ENCODE assay signal across 10 cellular contexts in the genomic region with DNA sequence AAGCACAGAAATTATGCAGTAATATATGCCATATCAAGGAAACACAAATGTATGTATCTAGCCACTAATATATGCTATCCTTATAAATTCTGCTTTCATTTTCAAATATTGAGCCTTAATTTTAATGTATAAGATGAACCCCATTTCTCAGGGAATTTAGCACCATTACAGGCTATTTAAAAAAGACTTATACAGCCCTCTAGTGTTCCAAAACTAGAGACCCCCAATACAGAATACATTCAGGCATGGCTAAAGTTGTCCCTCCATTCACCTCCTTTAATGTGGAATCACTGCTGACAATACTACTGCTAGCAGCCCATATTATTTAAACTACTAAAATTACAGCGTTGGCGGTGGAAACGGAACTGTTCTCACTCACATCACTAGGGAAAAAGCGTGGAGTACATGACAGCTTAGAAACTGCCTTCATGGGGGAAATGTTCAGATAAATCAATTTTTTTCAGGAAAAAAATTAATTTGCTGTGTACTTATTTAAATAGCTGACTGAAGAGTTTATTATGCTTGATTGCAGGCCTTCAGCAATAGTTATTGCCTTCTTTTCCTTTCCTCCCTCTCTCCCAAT.
DNase-seq lines count a peak whose midpoint lies in the region; ATAC-seq and TF ChIP-seq lines count a peak whose summit lies in the region.
"Had no signal": no experiment of that assay in that cellular context is flagged by ENCODE, and none has a peak within 500 bp of the region (broad histone marks: within the 10 kb centered on the region; RNA-seq: fewer than 3 reads in every experiment).

No MANE protein-coding gene starts in this region.

- H3F3A ChIP-seq in PC-9 (ENCODE audit: insufficient read depth, low read depth) = no peaks in the 10 kb centered on the region

- H3K9me2 ChIP-seq in PC-9 (ENCODE audit: insufficient read depth) = no peaks in the 10 kb centered on the region

- intact Hi-C loops in PC-9 (cut with micrococcal nuclease; ENCODE audit: unreplicated experiment) = loop anchor here (5.0 kb wide), 1 partner anchor 548 kb away; no protein-coding TSS in a partner anchor

- CTCF ChIA-PET in PC-9 (lab: Charles Lee) = no interaction called here

- no peak overlapping the region for H3K27ac ChIP-seq in osteoblast (ENCODE audit: low read depth, low read length)
- no peak overlapping the region for H3K27ac ChIP-seq in effector memory CD4-positive, alpha-beta T cell (ENCODE audit: insufficient read depth, low read length, poor library complexity, severe bottlenecking)
- no peak overlapping the region for H3K27ac ChIP-seq in PC-9
- H3K27ac ChIP-seq: KMS-11, thoracic aorta had no signal

- peak; percentile 9; the same call in 1 of the 2 replicates for TF ChIP-seq CTCF in GM12874 (IDR thresholded peaks at IDR 0.05; ENCODE audit: insufficient read depth, low read depth, low read length)
- TF ChIP-seq CTCF in osteoblast (IDR thresholded peaks at IDR 0.05; ENCODE audit: extremely low read depth, low read depth, low read length) = peak; percentile 37
- no peak for TF ChIP-seq CTCF in PC-9 (conservative IDR thresholded peaks at IDR 0.05)

- POLR2A ChIA-PET in PC-9 (lab: Charles Lee; ENCODE audit: unreplicated experiment) = no interaction called here

- H3K9me3 ChIP-seq in endocrine pancreas (ENCODE audit: control insufficient read depth, low read length) = no peaks in the 10 kb centered on the region
- H3K9me3 ChIP-seq in osteoblast (ENCODE audit: low read depth, low read length) = peaks cover 4% of the 10 kb centered on the region
- H3K9me3 ChIP-seq in effector memory CD4-positive, alpha-beta T cell (ENCODE audit: control insufficient read depth, low read length) = no peaks in the 10 kb centered on the region
- no peaks in the 10 kb centered on the region for H3K9me3 ChIP-seq in PC-9 (ENCODE audit: insufficient read depth, low read depth)
- H3K9me3 ChIP-seq: thoracic aorta had no signal

- H3K79me2 ChIP-seq in osteoblast (ENCODE audit: insufficient read depth, low read length) = no peaks in the 10 kb centered on the region
- no peaks in the 10 kb centered on the region for H3K79me2 ChIP-seq in PC-9 (ENCODE audit: low read depth)

- peaks cover 5% of the 10 kb centered on the region for H3K4me1 ChIP-seq in endocrine pancreas (ENCODE audit: control insufficient read depth, insufficient read depth, low read length)
- no peaks in the 10 kb centered on the region for H3K4me1 ChIP-seq in osteoblast (ENCODE audit: insufficient read depth, low read length)
- no peaks in the 10 kb centered on the region for H3K4me1 ChIP-seq in effector memory CD4-positive, alpha-beta T cell (ENCODE audit: control insufficient read depth, insufficient read depth, low read length, poor library complexity, severe bottlenecking)
- no peaks in the 10 kb centered on the region for H3K4me1 ChIP-seq in PC-9 (replicated peaks; ENCODE audit: insufficient read depth)

- no peak for ATAC-seq in GM21447 (IDR thresholded peaks at IDR 0.05; ENCODE audit: unreplicated experiment)

- H4K20me1 ChIP-seq in osteoblast (ENCODE audit: insufficient read depth, low read length) = no peaks in the 10 kb centered on the region
- H4K20me1 ChIP-seq in PC-9 (ENCODE audit: insufficient read depth) = no peaks in the 10 kb centered on the region

- H3K27me3 ChIP-seq in endocrine pancreas (ENCODE audit: control insufficient read depth, insufficient read depth, low read length) (no peaks in the 10 kb centered on the region), osteoblast (ENCODE audit: insufficient read depth, low read length) (no peaks in the 10 kb centered on the region), PC-9 (ENCODE audit: insufficient read depth, low read depth) (no peaks in the 10 kb centered on the region)
- H3K27me3 ChIP-seq in effector memory CD4-positive, alpha-beta T cell (replicated peaks; ENCODE audit: control insufficient read depth, insufficient read depth, low read length, poor library complexity, severe bottlenecking) = no peaks in the 10 kb centered on the region

- DNase-seq in NCI-H2227 (lab: John Stamatoyannopoulos, UW; ENCODE audit: unreplicated experiment) = peak; percentile 19
- no peak for DNase-seq in osteoblast (ENCODE audit: insufficient read length, low spot score, missing footprints)
- DNase-seq in effector memory CD4-positive, alpha-beta T cell = no peak
- DNase-seq in PC-9 = no peak
- DNase-seq: activated CD4-positive, alpha-beta T cell treated with anti-CD3 and anti-CD28 coated beads, Interleukin-2, amount 10 ng/mL, durations not matched to agents 24 days and 14 days had no signal

- H3K4me3 ChIP-seq in endocrine pancreas (ENCODE audit: control insufficient read depth, insufficient read depth, low read length) (peak overlapping the region; percentile 35), osteoblast (ENCODE audit: insufficient read depth, low read length) (no peak overlapping the region), PC-9 (no peak overlapping the region)
- H3K4me3 ChIP-seq in effector memory CD4-positive, alpha-beta T cell (ENCODE audit: insufficient read depth, low read depth, low read length, poor library complexity, severe bottlenecking) = no peak overlapping the region
- H3K4me3 ChIP-seq: thoracic aorta had no signal

- H2AFZ ChIP-seq in osteoblast (ENCODE audit: low read length) (peak overlapping the region; percentile 14), PC-9 (no peak overlapping the region)

- H3K36me3 ChIP-seq in endocrine pancreas (ENCODE audit: control insufficient read depth, insufficient read depth, low read length) = no peaks in the 10 kb centered on the region
- no peaks in the 10 kb centered on the region for H3K36me3 ChIP-seq in osteoblast (ENCODE audit: insufficient read depth, low read length)
- no peaks in the 10 kb centered on the region for H3K36me3 ChIP-seq in effector memory CD4-positive, alpha-beta T cell (ENCODE audit: control insufficient read depth, insufficient read depth, low read length)
- H3K36me3 ChIP-seq in PC-9 (ENCODE audit: low read depth) = no peaks in the 10 kb centered on the region
- H3K36me3 ChIP-seq: thoracic aorta had no signal

- BruUV-seq in PC-9 (replicated peaks; lab: Mats Ljungman, UMichigan) = no TSS peak

- H3K9ac ChIP-seq in endocrine pancreas (ENCODE audit: control insufficient read depth, insufficient read depth, low read length) = no peak overlapping the region
- H3K9ac ChIP-seq: KMS-11 had no signal

- H3K4me2 ChIP-seq in osteoblast (ENCODE audit: insufficient read depth, low read length) = peak overlapping the region; percentile 43
- no peak overlapping the region for H3K4me2 ChIP-seq in PC-9
- H3K4me2 ChIP-seq: KMS-11 had no signal
